31 cellular contexts compared by ENCODE assay signal in genomic region chr17:48620497-48621139, GRCh38. TPM values are rescaled to one million over a fixed set of nuclear protein-coding genes. Genes with fewer than 3 reads are reported as not detected.
DNase-seq lines count a peak whose midpoint lies in the region; ATAC-seq and TF ChIP-seq lines count a peak whose summit lies in the region.
"Had no signal": no experiment of that assay in that cellular context is flagged by ENCODE, and none has a peak within 500 bp of the region (broad histone marks: within the 10 kb centered on the region; RNA-seq: fewer than 3 reads in every experiment).

No MANE protein-coding gene starts in this region.

- CTCF ChIA-PET in WTC11 (lab: Charles Lee): interaction anchor here (1.0 to 4.1 kb wide), 3 partner anchors 16 to 71 kb away, joined by 3 to 27 read pairs (median 8); partner anchors contain the start of gene HOXB5

- H3K27ac Mint-ChIP-seq in activated naive CD4-positive, alpha-beta T cell treated with anti-CD3 and anti-CD28 coated beads, Interleukin-2, amount 50 U/mL, for 24 hours: peak overlapping the region; percentile 35
- no peak overlapping the region for H3K27ac Mint-ChIP-seq in activated naive CD4-positive, alpha-beta T cell treated with anti-CD3 and anti-CD28 coated beads, Interleukin-2, amount 50 U/mL, for 72 hours
- H3K27ac Mint-ChIP-seq in endodermal cell: no peak overlapping the region
- no peak overlapping the region for H3K27ac Mint-ChIP-seq in WTC11
- H3K27ac Mint-ChIP-seq: CD4-positive, alpha-beta T cell; stimulated activated effector memory CD8-positive, alpha-beta T cell treated with anti-CD3 and anti-CD28 coated beads, Interleukin-12 subunit alpha, Interleukin-12 subunit beta, amount 100 ng/mL, for 72 hours had no signal

- H3K4me1 Mint-ChIP-seq in activated naive CD4-positive, alpha-beta T cell treated with anti-CD3 and anti-CD28 coated beads, Interleukin-2, amount 50 U/mL, for 24 hours: peaks cover 28% of the 10 kb centered on the region
- peaks cover 4% of the 10 kb centered on the region for H3K4me1 Mint-ChIP-seq in endodermal cell
- peaks cover 20% of the 10 kb centered on the region for H3K4me1 Mint-ChIP-seq in WTC11

- H3K36me3 Mint-ChIP-seq in activated naive CD4-positive, alpha-beta T cell treated with anti-CD3 and anti-CD28 coated beads, Interleukin-2, amount 50 U/mL, for 24 hours: peaks cover 2% of the 10 kb centered on the region
- H3K36me3 Mint-ChIP-seq in activated naive CD4-positive, alpha-beta T cell treated with anti-CD3 and anti-CD28 coated beads, Interleukin-2, amount 50 U/mL, for 72 hours: peaks cover 0 to 7% of the 10 kb centered on the region in 2 donors
- no peaks in the 10 kb centered on the region for H3K36me3 Mint-ChIP-seq in endodermal cell (ENCODE audit: low read depth)
- no peaks in the 10 kb centered on the region for H3K36me3 Mint-ChIP-seq in WTC11
- H3K36me3 Mint-ChIP-seq: immature natural killer cell had no signal

- H3K27me3 ChIP-seq in endodermal cell (ENCODE audit: control insufficient read depth, insufficient read depth, low read length, poor library complexity, severe bottlenecking) (peaks cover 100% of the 10 kb centered on the region), mucosa of rectum (ENCODE audit: control insufficient read depth in 2 of 2, insufficient read depth in 2 of 2, low read length in 2 of 2) (peaks cover 27 to 45% of the 10 kb centered on the region in 2 donors)

- POLR2A ChIA-PET in WTC11 (lab: Charles Lee): interaction anchor here (0.5 kb wide), 1 partner anchor 229 kb away, joined by 3 read pairs; no protein-coding TSS in a partner anchor

- H3K27me3 Mint-ChIP-seq in activated naive CD4-positive, alpha-beta T cell treated with anti-CD3 and anti-CD28 coated beads, Interleukin-2, amount 50 U/mL, for 24 hours: peaks cover 68% of the 10 kb centered on the region
- H3K27me3 Mint-ChIP-seq in endodermal cell (ENCODE audit: insufficient read depth) (peaks cover 99% of the 10 kb centered on the region), WTC11 (ENCODE audit: low read depth) (peaks cover 100% of the 10 kb centered on the region; the same call in 1 of the 2 replicates)

- 6 to 20% methylated on average over 2 to 5 of the region's 6 CpGs for WGBS in endodermal cell (ENCODE audit: insufficient coverage in 1 of 2, insufficient read length in 1 of 2), 2 experiments

- TF ChIP-seq CTCF in endodermal cell (conservative IDR thresholded peaks at IDR 0.05) (no peak), WTC11 (IDR thresholded peaks at IDR 0.05) (no peak)

- H3K4me3 Mint-ChIP-seq in activated naive CD4-positive, alpha-beta T cell treated with anti-CD3 and anti-CD28 coated beads, Interleukin-2, amount 50 U/mL, for 24 hours: no peak overlapping the region
- H3K4me3 Mint-ChIP-seq in endodermal cell: no peak overlapping the region
- H3K4me3 Mint-ChIP-seq in WTC11: no peak overlapping the region
- H3K4me3 Mint-ChIP-seq: CD4-positive, alpha-beta T cell; immature natural killer cell had no signal

- no peaks in the 10 kb centered on the region for H3K9me3 Mint-ChIP-seq in activated naive CD4-positive, alpha-beta T cell treated with anti-CD3 and anti-CD28 coated beads, Interleukin-2, amount 50 U/mL, for 24 hours
- H3K9me3 Mint-ChIP-seq in activated naive CD4-positive, alpha-beta T cell treated with anti-CD3 and anti-CD28 coated beads, Interleukin-2, amount 50 U/mL, for 72 hours: no peaks in the 10 kb centered on the region
- H3K9me3 Mint-ChIP-seq in endodermal cell (no peaks in the 10 kb centered on the region), WTC11 (no peaks in the 10 kb centered on the region)
- H3K9me3 Mint-ChIP-seq: CD4-positive, alpha-beta T cell; immature natural killer cell; stimulated activated effector memory CD8-positive, alpha-beta T cell treated with anti-CD3 and anti-CD28 coated beads, Interleukin-12 subunit alpha, Interleukin-12 subunit beta, amount 100 ng/mL, for 72 hours had no signal

- peaks cover 2% of the 10 kb centered on the region for H3K4me1 ChIP-seq in endodermal cell (ENCODE audit: control insufficient read depth, insufficient read depth, low read length)
- H3K4me1 ChIP-seq in mucosa of rectum (ENCODE audit: control insufficient read depth in 2 of 2, insufficient read depth in 2 of 2, low read length in 2 of 2): peaks cover 44 to 46% of the 10 kb centered on the region in 2 donors
- H3K4me1 ChIP-seq: SJCRH30 had no signal

- no peak for ATAC-seq in activated naive CD4-positive, alpha-beta T cell treated with anti-CD3 and anti-CD28 coated beads, Interleukin-2, amount 50 U/mL, for 72 hours
- ATAC-seq in WTC11: no peak
- ATAC-seq: left ventricle myocardium superior; naive thymus-derived CD8-positive, alpha-beta T cell; pancreas; right cardiac atrium; stimulated activated effector memory CD8-positive, alpha-beta T cell treated with anti-CD3 and anti-CD28 coated beads, Interleukin-12 subunit alpha, Interleukin-12 subunit beta, amount 100 ng/mL, for 72 hours had no signal

- H3K9me3 ChIP-seq in endodermal cell (ENCODE audit: control insufficient read depth, low read length) (peaks cover 8% of the 10 kb centered on the region), mucosa of rectum (ENCODE audit: control insufficient read depth in 2 of 2, low read length in 2 of 2) (no peaks in the 10 kb centered on the region)
- H3K9me3 ChIP-seq: pancreas, SJCRH30 had no signal

- H3K4me3 ChIP-seq in endodermal cell (ENCODE audit: low read length) (no peak overlapping the region), mucosa of rectum (ENCODE audit: low read length in 2 of 2) (peak overlapping the region in 1 of 2 donors; percentile 48)
- H3K4me3 ChIP-seq: GM23248, pancreas, SJCRH30 had no signal

- H3K36me3 ChIP-seq in endodermal cell (ENCODE audit: control insufficient read depth, insufficient read depth, low read length): no peaks in the 10 kb centered on the region
- no peaks in the 10 kb centered on the region for H3K36me3 ChIP-seq in mucosa of rectum (ENCODE audit: control insufficient read depth in 2 of 2, insufficient read depth in 2 of 2, low read length in 2 of 2)
- H3K36me3 ChIP-seq: pancreas, SJCRH30 had no signal

- no peak overlapping the region for H3K9ac ChIP-seq in endodermal cell (ENCODE audit: extremely low read depth, low read length, poor library complexity, severe bottlenecking)
- H3K9ac ChIP-seq in mucosa of rectum (ENCODE audit: low read depth in 1 of 2, low read length in 2 of 2): no peak overlapping the region
- H3K9ac ChIP-seq: GM23248 had no signal

- no peak for DNase-seq in activated naive CD4-positive, alpha-beta T cell treated with anti-CD3 and anti-CD28 coated beads, Interleukin-2, amount 50 U/mL, for 72 hours (ENCODE audit: low spot score in 2 of 2)
- DNase-seq in endodermal cell: peak; percentile 60
- DNase-seq in NCI-H2081 treated with DMSO at 0.1 percent for 48 hours (lab: John Stamatoyannopoulos, UW): no peak
- no peak for DNase-seq in EL
- no peak for DNase-seq in activated CD4-positive, alpha-beta T cell treated with anti-CD3 and anti-CD28 coated beads for 48 hours
- no peak for DNase-seq in WTC11 (ENCODE audit: low spot score)
- DNase-seq: 8988T; activated CD4-positive, CD25-positive, alpha-beta regulatory T cell; activated effector memory CD4-positive, alpha-beta T cell treated with anti-CD3 and anti-CD28 coated beads, Interleukin-2, amount 50 U/mL, for 16 hours; activated T-cell treated with anti-CD3 and anti-CD28 coated beads for 4 hours; CD4-positive, alpha-beta T cell; GM23248; hippocampal formation; immature natural killer cell; KBM-7; left ventricle myocardium superior; MM.1S; naive thymus-derived CD8-positive, alpha-beta T cell; NCI-H2029 treated with DMSO at 0.1 percent for 48 hours; NCI-H2227 treated with DMSO at 0.1 percent for 48 hours; NCI-H526 treated with DMSO at 0.1 percent for 48 hours; pancreas; right cardiac atrium; SJCRH30; stimulated activated CD4-positive, alpha-beta T cell treated with anti-CD3 and anti-CD28 coated beads, Interleukin-12 subunit alpha, Interleukin-12 subunit beta, amount 100 ng/mL, for 4 hours; stimulated activated CD4-positive, alpha-beta T cell treated with anti-CD3 and anti-CD28 coated beads, Interleukin-4, amount 100 ng/mL, for 24 hours; substantia nigra had no signal

- H3K27ac ChIP-seq in endodermal cell (ENCODE audit: low read depth, low read length) (peak overlapping the region; percentile 21), mucosa of rectum (ENCODE audit: low read depth in 2 of 2, low read length in 2 of 2) (peak overlapping the region; percentile 5 to 71)
- H3K27ac ChIP-seq: GM23248, pancreas, SJCRH30 had no signal

TF ChIP-seq in WTC11, 78 proteins besides CTCF, POLR2A, EP300 and RAD21:
- TF ChIP-seq ZNF121 (CRISPR knock-in tag; IDR thresholded peaks at IDR 0.05) (no peak), GABPB1 (CRISPR knock-in tag; IDR thresholded peaks at IDR 0.05) (no peak), SMAD3 (CRISPR knock-in tag; IDR thresholded peaks at IDR 0.05; ENCODE audit: borderline replicate concordance) (no peak)

RNA-seq across cellular contexts. Expression of gene HOXB8, which starts 5.5 kb away (rescaled TPM):
- total RNA-seq in activated naive CD4-positive, alpha-beta T cell treated with anti-CD3 and anti-CD28 coated beads, Interleukin-2, amount 50 U/mL, for 72 hours: not detected
- total RNA-seq in endodermal cell (not detected), WTC11 (2021) (not detected in 3 replicates)
- 10.3 TPM for polyA plus RNA-seq in endodermal cell (2013, experiment 1 of 2)
- polyA plus RNA-seq in endodermal cell (2013, experiment 2 of 2): 7.2 TPM
- total RNA-seq: CD4-positive, alpha-beta T cell; GM23248; left ventricle myocardium superior; naive thymus-derived CD8-positive, alpha-beta T cell; right cardiac atrium had no signal
- polyA plus RNA-seq: GM23248; immature natural killer cell; naive thymus-derived CD8-positive, alpha-beta T cell; right cardiac atrium had no signal

RNA-seq across cellular contexts. Expression of gene HOXB9, which starts 5.5 kb away (rescaled TPM):
- 1 to 10 TPM; 1.2 to 2.4 TPM for total RNA-seq in activated naive CD4-positive, alpha-beta T cell treated with anti-CD3 and anti-CD28 coated beads, Interleukin-2, amount 50 U/mL, for 72 hours
- total RNA-seq in endodermal cell (not detected), WTC11 (2021) (0.09 to 0.24 TPM (median 0.09 TPM) in 3 replicates)
- polyA plus RNA-seq in endodermal cell (2013, experiment 1 of 2): 45.1 TPM
- 30.1 TPM for polyA plus RNA-seq in endodermal cell (2013, experiment 2 of 2)
- total RNA-seq: CD4-positive, alpha-beta T cell; fibroblast of lung; GM23248; left ventricle myocardium superior; naive thymus-derived CD8-positive, alpha-beta T cell; right cardiac atrium had no signal
- polyA plus RNA-seq: fibroblast of lung, GM23248, immature natural killer cell, pancreas had no signal

RNA-seq across cellular contexts. Expression of gene HOXB7, which starts 9.8 kb away (rescaled TPM):
- total RNA-seq in activated naive CD4-positive, alpha-beta T cell treated with anti-CD3 and anti-CD28 coated beads, Interleukin-2, amount 50 U/mL, for 72 hours: 1 to 10 TPM in 1 of 2 donors, not detected in 1; 1.1 TPM
- total RNA-seq in endodermal cell: not detected
- 5.6 TPM for polyA plus RNA-seq in endodermal cell (2013, experiment 1 of 2)
- polyA plus RNA-seq in endodermal cell (2013, experiment 2 of 2): 6.0 TPM
- 0.14 TPM in 1 of 3 replicates, not detected in the others for total RNA-seq in WTC11 (2021)
- total RNA-seq: CD4-positive, alpha-beta T cell; naive thymus-derived CD8-positive, alpha-beta T cell had no signal

RNA-seq across cellular contexts. Expression of gene HOXB6, which starts 15.8 kb away (rescaled TPM):
- under 1 TPM in 1 of 2 donors, not detected in 1; 0.16 TPM for total RNA-seq in activated naive CD4-positive, alpha-beta T cell treated with anti-CD3 and anti-CD28 coated beads, Interleukin-2, amount 50 U/mL, for 72 hours
- total RNA-seq in endodermal cell: not detected
- polyA plus RNA-seq in endodermal cell (2013, experiment 1 of 2): 14.4 TPM
- 10.0 TPM for polyA plus RNA-seq in endodermal cell (2013, experiment 2 of 2)
- 0.11 TPM in 1 of 3 replicates, not detected in the others for total RNA-seq in WTC11 (2021)
- total RNA-seq: CD4-positive, alpha-beta T cell; naive thymus-derived CD8-positive, alpha-beta T cell had no signal
- polyA plus RNA-seq: immature natural killer cell; naive thymus-derived CD8-positive, alpha-beta T cell had no signal

RNA-seq across cellular contexts. Expression of gene HOXB5, which starts 27.0 kb away (rescaled TPM):
- not detected for total RNA-seq in activated naive CD4-positive, alpha-beta T cell treated with anti-CD3 and anti-CD28 coated beads, Interleukin-2, amount 50 U/mL, for 72 hours
- total RNA-seq in endodermal cell: not detected
- 5.3 TPM for polyA plus RNA-seq in endodermal cell (2013, experiment 1 of 2)
- polyA plus RNA-seq in endodermal cell (2013, experiment 2 of 2): 2.5 TPM
- not detected in 3 replicates for total RNA-seq in WTC11 (2021)
- total RNA-seq: CD4-positive, alpha-beta T cell; left ventricle myocardium superior; naive thymus-derived CD8-positive, alpha-beta T cell had no signal
- polyA plus RNA-seq: immature natural killer cell; naive thymus-derived CD8-positive, alpha-beta T cell had no signal
